ENCODE assay signal across 12 cellular contexts in genomic region chr10:98374176-98374969, GRCh38. TPM values are rescaled to one million over a fixed set of nuclear protein-coding genes. Genes with fewer than 3 reads are reported as not detected.
DNase-seq lines count a peak whose midpoint lies in the region; ATAC-seq, FAIRE-seq and TF ChIP-seq lines count a peak whose summit lies in the region.
"Had no signal": no experiment of that assay in that cellular context is flagged by ENCODE, and none has a peak within 500 bp of the region (broad histone marks: within the 10 kb centered on the region; RNA-seq: fewer than 3 reads in every experiment).

No MANE protein-coding gene starts in this region.

- peak; percentile 83 for DNase-seq in DMS153 (lab: John Stamatoyannopoulos, UW)
- peak; percentile 68 for DNase-seq in MG63
- DNase-seq in bronchial epithelial cell (ENCODE audit: low read depth), result peak; percentile 88
- DNase-seq in mucosa of gallbladder (ENCODE audit: low spot score), result peak; percentile 31
- DNase-seq in SK-N-DZ (ENCODE audit: low spot score), result no peak
- DNase-seq in stimulated activated naive CD4-positive, alpha-beta T cell (lab: John Stamatoyannopoulos, UW), result no peak
- DNase-seq: immature natural killer cell; sigmoid colon; stimulated activated naive B cell treated with anti-CD40 and anti-IgM and Interleukin-4, amounts not matched to agents 10 μg/mL and 1 μg/mL and 100 μg/mL, for 72 hours had no signal

- no peaks in the 10 kb centered on the region for H3K27me3 ChIP-seq in MG63
- H3K27me3 ChIP-seq in bronchial epithelial cell (ENCODE audit: control insufficient read depth, insufficient read depth, low read length), result no peaks in the 10 kb centered on the region
- H3K27me3 ChIP-seq: sigmoid colon had no signal

- H3K9me3 ChIP-seq in MG63, result peaks cover 2% of the 10 kb centered on the region; the same call in 1 of the 2 replicates

- H3K4me3 ChIP-seq in MG63 (no peak overlapping the region), bronchial epithelial cell (ENCODE audit: low read depth, low read length) (no peak overlapping the region)
- H3K4me3 ChIP-seq: sigmoid colon had no signal

- FAIRE-seq in bronchial epithelial cell (lab: Jason Lieb, UNC), result peak; percentile 13
- FAIRE-seq: colon had no signal

- no peak for ATAC-seq in GM18858 (IDR thresholded peaks at IDR 0.05; ENCODE audit: unreplicated experiment)
- ATAC-seq in HG02759 (IDR thresholded peaks at IDR 0.05; ENCODE audit: unreplicated experiment), result no peak
- ATAC-seq: stimulated activated naive B cell treated with anti-CD40 and anti-IgM and Interleukin-4, amounts not matched to agents 10 μg/mL and 1 μg/mL and 100 μg/mL, for 72 hours had no signal

- no peak for TF ChIP-seq CTCF in bronchial epithelial cell (IDR thresholded peaks at IDR 0.05; ENCODE audit: insufficient read depth, low read length, severe bottlenecking)

- no peaks in the 10 kb centered on the region for H3K36me3 ChIP-seq in MG63
- H3K36me3 ChIP-seq in bronchial epithelial cell (ENCODE audit: control insufficient read depth, insufficient read depth, low read length), result no peaks in the 10 kb centered on the region
- H3K36me3 ChIP-seq: sigmoid colon had no signal

RNA-seq across cellular contexts. Expression of gene PYROXD2, which starts 40.6 kb away (rescaled TPM):
- 1.6 and 1.8 TPM in 2 replicates for total RNA-seq in MG63 (2014; rRNA removed; shearing (Covaris generic); ENCODE audit: low replicate concordance)
- total RNA-seq in bronchial epithelial cell (0.77 and 1.1 TPM in 2 replicates), mucosa of gallbladder (23.1 TPM)
- 1.8 and 3.5 TPM in 2 replicates for polyA plus RNA-seq in SK-N-DZ (2014; cell fraction: cytosol; rRNA removed)
- 10.3 and 13.7 TPM in 2 replicates for polyA plus RNA-seq in SK-N-DZ (2014; cell fraction: nucleus; rRNA removed)

Comparison
In these comparisons a context has a peak if more than half of its experiments do, and no peak if none do; other contexts are left out.
1. DNase-seq: peak in DMS153 (single experiment), MG63 (single experiment), bronchial epithelial cell (single experiment) and mucosa of gallbladder (single experiment); none in SK-N-DZ (single experiment) and stimulated activated naive CD4-positive, alpha-beta T cell (0 of 6).